In genomic region chr4:98929341-98930267, GRCh38 we compare ENCODE assay signal across 8 cellular contexts. TPM values are rescaled to one million over a fixed set of nuclear protein-coding genes. Genes with fewer than 3 reads are reported as not detected.
A peak's percentile ranks its signal among the peaks of the same experiment; 100 is the strongest.
DNase-seq lines count a peak whose midpoint lies in the region; ATAC-seq and TF ChIP-seq lines count a peak whose summit lies in the region.

No MANE protein-coding gene starts in this region.

- H3K36me3 Mint-ChIP-seq in activated T-helper 1 cell treated with anti-CD3 and anti-CD28 coated beads, Interleukin-12 subunit alpha, Interleukin-12 subunit beta, Interleukin-2, Interleukin-4 antibody, amounts not matched to agents 30 ng/mL and 10 ng/mL and 1 ng/mL, durations not matched to agents 14 hours and 24 hours and 36 hours (ENCODE audit: low read depth): peaks cover 9% of the 10 kb centered on the region
- peaks cover 33% of the 10 kb centered on the region for H3K36me3 Mint-ChIP-seq in neural crest cell (ENCODE audit: low read depth)

- H3K27ac Mint-ChIP-seq in activated T-helper 1 cell treated with anti-CD3 and anti-CD28 coated beads, Interleukin-12 subunit alpha, Interleukin-12 subunit beta, Interleukin-2, Interleukin-4 antibody, amounts not matched to agents 30 ng/mL and 10 ng/mL and 1 ng/mL, durations not matched to agents 14 hours and 24 hours and 36 hours: peak overlapping the region; percentile 100
- H3K27ac Mint-ChIP-seq in neural crest cell (ENCODE audit: unreplicated experiment): peak overlapping the region; percentile 99

- no peaks in the 10 kb centered on the region for H3K9me3 ChIP-seq in subcutaneous abdominal adipose tissue (ENCODE audit: control insufficient read depth in 5 of 5, low read length in 5 of 5)

- H3K4me3 Mint-ChIP-seq in activated T-helper 1 cell treated with anti-CD3 and anti-CD28 coated beads, Interleukin-12 subunit alpha, Interleukin-12 subunit beta, Interleukin-2, Interleukin-4 antibody, amounts not matched to agents 30 ng/mL and 10 ng/mL and 1 ng/mL, durations not matched to agents 14 hours and 24 hours and 36 hours: peak overlapping the region; percentile 98
- H3K4me3 Mint-ChIP-seq in neural crest cell: peak overlapping the region; percentile 97

- ATAC-seq in GM18867 (IDR thresholded peaks at IDR 0.05; ENCODE audit: unreplicated experiment) (peak; percentile 51), HG03095 (IDR thresholded peaks at IDR 0.05; ENCODE audit: unreplicated experiment) (peak; percentile 45)

- peaks cover 41% of the 10 kb centered on the region for H3K79me2 ChIP-seq in ACC112 (ENCODE audit: control insufficient read depth, insufficient read depth, low read length, unreplicated experiment)

- H3K4me3 ChIP-seq in ACC112 (ENCODE audit: low read depth, low read length) (peak overlapping the region; percentile 97), subcutaneous abdominal adipose tissue (ENCODE audit: low read depth in 1 of 5, low read length in 5 of 5) (peak overlapping the region; percentile 77 to 99 (median 93))

- H3K27me3 Mint-ChIP-seq in activated T-helper 1 cell treated with anti-CD3 and anti-CD28 coated beads, Interleukin-12 subunit alpha, Interleukin-12 subunit beta, Interleukin-2, Interleukin-4 antibody, amounts not matched to agents 30 ng/mL and 10 ng/mL and 1 ng/mL, durations not matched to agents 14 hours and 24 hours and 36 hours (ENCODE audit: insufficient read depth): no peaks in the 10 kb centered on the region
- H3K27me3 Mint-ChIP-seq in neural crest cell (ENCODE audit: low read depth): no peaks in the 10 kb centered on the region

- H3K4me1 ChIP-seq in ACC112 (ENCODE audit: control insufficient read depth, insufficient read depth, low read length, unreplicated experiment) (peaks cover 13% of the 10 kb centered on the region), subcutaneous abdominal adipose tissue (ENCODE audit: control insufficient read depth in 5 of 5, insufficient read depth in 5 of 5, low read length in 5 of 5) (peaks cover 3 to 20% (median 11%) of the 10 kb centered on the region in 5 donors)

- H3K27ac ChIP-seq in ACC112 (ENCODE audit: low read depth, low read length) (peak overlapping the region; percentile 84), subcutaneous abdominal adipose tissue (ENCODE audit: low read depth, low read length) (peak overlapping the region; percentile 100)

- peak; percentile 33 for TF ChIP-seq CTCF in neural crest cell (conservative IDR thresholded peaks at IDR 0.05)

- peaks cover 46% of the 10 kb centered on the region for H3K4me1 Mint-ChIP-seq in activated T-helper 1 cell treated with anti-CD3 and anti-CD28 coated beads, Interleukin-12 subunit alpha, Interleukin-12 subunit beta, Interleukin-2, Interleukin-4 antibody, amounts not matched to agents 30 ng/mL and 10 ng/mL and 1 ng/mL, durations not matched to agents 14 hours and 24 hours and 36 hours (ENCODE audit: low read depth)
- H3K4me1 Mint-ChIP-seq in neural crest cell: peaks cover 34% of the 10 kb centered on the region

- DNase-seq in activated T-helper 1 cell treated with anti-CD3 and anti-CD28 coated beads, Interleukin-12 subunit alpha, Interleukin-12 subunit beta, Interleukin-2, Interleukin-4 antibody, amounts not matched to agents 30 ng/mL and 10 ng/mL and 1 ng/mL, durations not matched to agents 14 hours and 24 hours and 36 hours (ENCODE audit: low spot score): peak; percentile 59
- peak; percentile 88 for DNase-seq in fibroblast of peridontal ligament (ENCODE audit: extremely low read depth)
- no peak for DNase-seq in neural crest cell (ENCODE audit: low read depth, low spot score)

- H3K9ac ChIP-seq in subcutaneous abdominal adipose tissue (ENCODE audit: low read length in 5 of 5): peak overlapping the region; percentile 86 to 100 (median 99)

- H3K9me3 Mint-ChIP-seq in activated T-helper 1 cell treated with anti-CD3 and anti-CD28 coated beads, Interleukin-12 subunit alpha, Interleukin-12 subunit beta, Interleukin-2, Interleukin-4 antibody, amounts not matched to agents 30 ng/mL and 10 ng/mL and 1 ng/mL, durations not matched to agents 14 hours and 24 hours and 36 hours: no peaks in the 10 kb centered on the region
- peaks cover 8% of the 10 kb centered on the region for H3K9me3 Mint-ChIP-seq in neural crest cell

- H2AFZ ChIP-seq in ACC112 (ENCODE audit: low read length, unreplicated experiment): peak overlapping the region; percentile 87

- H3K27me3 ChIP-seq in ACC112 (ENCODE audit: insufficient read depth, low read length) (no peaks in the 10 kb centered on the region), subcutaneous abdominal adipose tissue (ENCODE audit: control insufficient read depth in 5 of 5, insufficient read depth in 4 of 5, low read length in 5 of 5) (no peaks in the 10 kb centered on the region)

- intact Hi-C loops in activated T-helper 1 cell treated with anti-CD3 and anti-CD28 coated beads, Interleukin-12 subunit alpha, Interleukin-12 subunit beta, Interleukin-2, Interleukin-4 antibody, amounts not matched to agents 30 ng/mL and 10 ng/mL and 1 ng/mL, durations not matched to agents 14 hours and 24 hours and 36 hours (cut with micrococcal nuclease): loop anchor here (1.0 to 10.0 kb wide), 16 partner anchors 52 to 1021 kb away; partner anchors contain the start of genes H2AZ1, LAMTOR3, METAP1 and RAP1GDS1

- H3K36me3 ChIP-seq in ACC112 (ENCODE audit: insufficient read depth, low read length) (peaks cover 9% of the 10 kb centered on the region), subcutaneous abdominal adipose tissue (ENCODE audit: control insufficient read depth in 5 of 5, insufficient read depth in 5 of 5, low read length in 5 of 5) (no peaks in the 10 kb centered on the region)

TF ChIP-seq in PFSK-1, 5 proteins besides CTCF, POLR2A, EP300 and RAD21:
- TF ChIP-seq FOXP2 (optimal IDR thresholded peaks at IDR 0.05; ENCODE audit: borderline replicate concordance, extremely low read depth, extremely low read length, insufficient read depth): no peak
- peak; percentile 87 for TF ChIP-seq POLR2AphosphoS5 (IDR thresholded peaks at IDR 0.05; ENCODE audit: low read depth, low read length)
- peak; percentile 9; the same call in 1 of the 2 replicates for TF ChIP-seq TAF1 (IDR thresholded peaks at IDR 0.05; ENCODE audit: borderline replicate concordance, insufficient read depth, low read length)
- TF ChIP-seq SIN3A (IDR thresholded peaks at IDR 0.05; ENCODE audit: borderline replicate concordance, insufficient read depth, low read length): no peak
TF ChIP-seq in PFSK-1: peak in this region for 2.

RNA-seq across cellular contexts. Expression of gene EIF4E, which starts 0.7 kb away (rescaled TPM):
- polyA plus RNA-seq in PFSK-1 (2012; ENCODE audit: insufficient read length, low read depth): 23.2 TPM
- total RNA-seq in activated T-helper 1 cell treated with anti-CD3 and anti-CD28 coated beads, Interleukin-12 subunit alpha, Interleukin-12 subunit beta, Interleukin-2, Interleukin-4 antibody, amounts not matched to agents 30 ng/mL and 10 ng/mL and 1 ng/mL, durations not matched to agents 14 hours and 24 hours and 36 hours: 137 and 147 TPM in 2 replicates
- total RNA-seq in neural crest cell: 144 and 145 TPM in 2 replicates
